ENCODE assay signal across 25 cellular contexts in the genomic region with DNA sequence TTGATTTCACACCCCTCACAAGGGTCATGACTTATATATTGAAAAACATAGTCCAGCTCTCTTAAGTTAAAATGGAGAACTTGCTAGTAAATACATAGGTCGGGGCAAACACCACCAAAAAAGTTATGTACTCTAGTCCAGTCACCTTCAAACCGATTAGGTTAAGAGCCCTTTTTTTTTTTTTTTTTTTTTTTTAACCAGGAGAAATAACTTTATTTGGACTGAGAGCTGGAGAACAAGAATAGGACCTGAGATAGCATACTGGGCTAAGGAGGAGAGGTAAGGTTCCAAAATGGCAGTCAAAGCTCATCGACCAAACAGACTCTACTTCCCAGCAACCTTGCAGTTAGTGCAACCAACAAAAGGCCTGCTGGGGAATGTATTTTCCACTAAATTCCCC.
"Had no signal": no experiment of that assay in that cellular context is flagged by ENCODE, and none has a peak within 500 bp of the region (broad histone marks: within the 10 kb centered on the region; RNA-seq: fewer than 3 reads in every experiment).

No MANE protein-coding gene starts in this region.

- H3K27me3 Mint-ChIP-seq: activated CD4-positive, alpha-beta memory T cell treated with anti-CD3 and anti-CD28 coated beads for 36 hours; activated naive CD4-positive, alpha-beta T cell treated with anti-CD3 and anti-CD28 coated beads, Interleukin-2, amount 10 ng/mL, durations not matched to agents 7 days and 5 days; activated T-cell treated with anti-CD3 and anti-CD28 coated beads, Interleukin-2, amount 50 U/mL, for 24 hours; dendritic cell treated with granulocyte-macrophage colony-stimulating factor and Interleukin-4, amounts not matched to agents 40 ng/mL and 50 ng/mL, for 4 days; progenitor cell of endocrine pancreas; stimulated activated naive CD8-positive, alpha-beta T cell treated with anti-CD3 and anti-CD28 coated beads, Interleukin-15, Interleukin-2, amounts not matched to agents 100 ng/mL and 50 ng/mL, for 24 hours had no signal

- ATAC-seq: left lung; lower lobe of right lung; sciatic nerve; stimulated activated effector memory CD8-positive, alpha-beta T cell treated with anti-CD3 and anti-CD28 coated beads, Interleukin-12 subunit alpha, Interleukin-12 subunit beta, amount 100 ng/mL, for 72 hours had no signal

- H3K36me3 ChIP-seq: breast epithelium, esophagus squamous epithelium, left lung, lower lobe of right lung, ovary had no signal

- DNase-seq: activated CD4-positive, alpha-beta memory T cell treated with anti-CD3 and anti-CD28 coated beads for 36 hours; activated CD4-positive, alpha-beta T cell treated with anti-CD3 and anti-CD28 coated beads for 4 hours; activated CD4-positive, CD25-positive, alpha-beta regulatory T cell; activated CD8-positive, alpha-beta memory T cell treated with anti-CD3 and anti-CD28 coated beads, Interleukin-2, amount 50 U/mL, for 4 hours; activated gamma-delta T cell; activated naive CD4-positive, alpha-beta T cell treated with anti-CD3 and anti-CD28 coated beads, Interleukin-2, amount 10 ng/mL, durations not matched to agents 7 days and 5 days; activated T-cell treated with anti-CD3 and anti-CD28 coated beads, Interleukin-2, amount 50 U/mL, for 24 hours; central memory CD4-positive, alpha-beta T cell; esophagus squamous epithelium; foreskin melanocyte; left lung; lower lobe of right lung; nephron progenitor cell; ovary; stimulated activated CD4-positive, alpha-beta T cell treated with anti-CD3 and anti-CD28 coated beads, Interleukin-12 subunit alpha, Interleukin-12 subunit beta, amount 100 ng/mL, for 4 hours; stimulated activated CD4-positive, alpha-beta T cell treated with anti-CD3 and anti-CD28 coated beads, Interleukin-4, amount 100 ng/mL, for 24 hours; T-helper 1 cell had no signal

- H3K9me3 ChIP-seq: breast epithelium, esophagus squamous epithelium, left lung, lower lobe of right lung, ovary had no signal

- H3K4me3 ChIP-seq: breast epithelium, esophagus squamous epithelium, left lung, lower lobe of right lung, ovary, skin epidermis had no signal

- H3K4me3 Mint-ChIP-seq: activated CD4-positive, alpha-beta memory T cell treated with anti-CD3 and anti-CD28 coated beads for 36 hours; activated naive CD4-positive, alpha-beta T cell treated with anti-CD3 and anti-CD28 coated beads, Interleukin-2, amount 10 ng/mL, durations not matched to agents 7 days and 5 days; activated T-cell treated with anti-CD3 and anti-CD28 coated beads, Interleukin-2, amount 50 U/mL, for 24 hours; dendritic cell treated with granulocyte-macrophage colony-stimulating factor and Interleukin-4, amounts not matched to agents 40 ng/mL and 50 ng/mL, for 4 days; nephron progenitor cell; stimulated activated effector memory CD8-positive, alpha-beta T cell treated with anti-CD3 and anti-CD28 coated beads, Interleukin-12 subunit alpha, Interleukin-12 subunit beta, amount 100 ng/mL, for 72 hours; stimulated activated naive CD8-positive, alpha-beta T cell treated with anti-CD3 and anti-CD28 coated beads, Interleukin-15, Interleukin-2, amounts not matched to agents 100 ng/mL and 50 ng/mL, for 24 hours; T-helper 2 cell treated with Interferon-gamma antibody and Interleukin-4, amounts not matched to agents 5 μg/mL and 100 μg/mL, for 36 hours had no signal

- H3K27ac ChIP-seq: breast epithelium, esophagus squamous epithelium, left lung, lower lobe of right lung, ovary, skin epidermis had no signal

- H3K27ac Mint-ChIP-seq: activated CD4-positive, alpha-beta memory T cell treated with anti-CD3 and anti-CD28 coated beads for 36 hours; activated naive CD4-positive, alpha-beta T cell treated with anti-CD3 and anti-CD28 coated beads, Interleukin-2, amount 10 ng/mL, durations not matched to agents 7 days and 5 days; dendritic cell treated with granulocyte-macrophage colony-stimulating factor and Interleukin-4, amounts not matched to agents 40 ng/mL and 50 ng/mL, for 4 days; nephron progenitor cell; progenitor cell of endocrine pancreas; stimulated activated effector memory CD8-positive, alpha-beta T cell treated with anti-CD3 and anti-CD28 coated beads, Interleukin-12 subunit alpha, Interleukin-12 subunit beta, amount 100 ng/mL, for 72 hours; stimulated activated naive CD8-positive, alpha-beta T cell treated with anti-CD3 and anti-CD28 coated beads, Interleukin-15, Interleukin-2, amounts not matched to agents 100 ng/mL and 50 ng/mL, for 24 hours; T-helper 2 cell treated with Interferon-gamma antibody and Interleukin-4, amounts not matched to agents 5 μg/mL and 100 μg/mL, for 36 hours had no signal

- H3K27me3 ChIP-seq: breast epithelium, esophagus squamous epithelium, left lung, ovary had no signal

- H3K9me3 Mint-ChIP-seq: activated CD4-positive, alpha-beta memory T cell treated with anti-CD3 and anti-CD28 coated beads for 36 hours; activated naive CD4-positive, alpha-beta T cell treated with anti-CD3 and anti-CD28 coated beads, Interleukin-2, amount 10 ng/mL, durations not matched to agents 7 days and 5 days; activated T-cell treated with anti-CD3 and anti-CD28 coated beads, Interleukin-2, amount 50 U/mL, for 24 hours; dendritic cell treated with granulocyte-macrophage colony-stimulating factor and Interleukin-4, amounts not matched to agents 40 ng/mL and 50 ng/mL, for 4 days; stimulated activated effector memory CD8-positive, alpha-beta T cell treated with anti-CD3 and anti-CD28 coated beads, Interleukin-12 subunit alpha, Interleukin-12 subunit beta, amount 100 ng/mL, for 72 hours; stimulated activated naive CD8-positive, alpha-beta T cell treated with anti-CD3 and anti-CD28 coated beads, Interleukin-15, Interleukin-2, amounts not matched to agents 100 ng/mL and 50 ng/mL, for 24 hours; T-helper 2 cell treated with Interferon-gamma antibody and Interleukin-4, amounts not matched to agents 5 μg/mL and 100 μg/mL, for 36 hours had no signal
